In genomic region chr3:184234224-184234623, GRCh38 we compare ENCODE assay signal across 8 cellular contexts.
A peak's percentile ranks its signal among the peaks of the same experiment; 100 is the strongest.
DNase-seq lines count a peak whose midpoint lies in the region; ATAC-seq, FAIRE-seq and TF ChIP-seq lines count a peak whose summit lies in the region.

No MANE protein-coding gene starts in this region.

- H3K4me3 ChIP-seq in AG10803 (ENCODE audit: low read length) (no peak overlapping the region), coronary artery (no peak overlapping the region)

- peak; percentile 36 for FAIRE-seq in islet of Langerhans (lab: Jason Lieb, UNC)

- TF ChIP-seq CTCF in AG10803 (conservative IDR thresholded peaks at IDR 0.05; ENCODE audit: low read length) (peak; percentile 14; the same call in 1 of the 2 replicates), coronary artery (IDR thresholded peaks at IDR 0.05) (no peak)

- no peak overlapping the region for H3K27ac ChIP-seq in coronary artery

- DNase-seq in AG10803 (ENCODE audit: low read depth) (peak; percentile 68), HS-5 (ENCODE audit: low read depth) (peak; percentile 68), amniotic stem cell (lab: John Stamatoyannopoulos, UW) (peak; percentile 15), coronary artery (ENCODE audit: low spot score) (no peak)

- ATAC-seq in GM18517 (IDR thresholded peaks at IDR 0.05; ENCODE audit: unreplicated experiment) (no peak), GM21390 (IDR thresholded peaks at IDR 0.05; ENCODE audit: unreplicated experiment) (no peak), GM18858 (IDR thresholded peaks at IDR 0.05; ENCODE audit: unreplicated experiment) (no peak)
